Comparison of ENCODE assay signal across 9 cellular contexts in the genomic region with DNA sequence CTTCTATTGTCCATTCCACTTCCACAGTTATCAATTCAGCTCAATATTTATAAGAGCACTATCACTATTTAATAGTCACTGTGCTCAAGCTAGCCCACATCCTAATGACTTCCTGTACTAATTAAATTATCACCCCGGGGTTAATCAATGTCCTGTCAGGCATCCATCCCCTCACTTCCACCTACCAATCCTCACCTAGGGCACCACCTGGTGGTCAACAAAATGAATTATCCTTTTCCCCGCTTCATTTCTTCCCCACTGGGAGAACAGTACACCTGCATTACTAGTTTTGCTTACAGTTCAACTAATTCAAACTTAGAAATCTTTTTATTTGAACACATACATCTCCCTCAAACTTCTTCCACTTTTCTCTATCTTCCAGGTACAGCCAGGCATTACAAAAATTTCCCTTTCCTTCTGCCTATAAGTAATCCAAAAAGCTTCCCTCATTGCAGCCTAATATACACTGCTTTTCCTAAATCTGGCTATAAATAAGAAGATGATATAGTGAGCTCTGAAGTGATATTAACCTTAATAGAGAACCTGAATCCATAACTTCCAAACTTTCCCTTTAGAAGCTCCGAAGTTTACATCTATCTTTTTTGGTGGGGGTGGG.
DNase-seq lines count a peak whose midpoint lies in the region.
"Had no signal": no experiment of that assay in that cellular context is flagged by ENCODE, and none has a peak within 500 bp of the region (broad histone marks: within the 10 kb centered on the region; RNA-seq: fewer than 3 reads in every experiment).

No MANE protein-coding gene starts in this region.

- peaks cover 10% of the 10 kb centered on the region for H3K36me3 ChIP-seq in NT2/D1 (ENCODE audit: insufficient read depth, insufficient read length, low read length)

- H3K4me1 ChIP-seq in NT2/D1 (ENCODE audit: insufficient read depth, insufficient read length), result peaks cover 1% of the 10 kb centered on the region

- no peak overlapping the region for H3K9ac ChIP-seq in NT2/D1 (ENCODE audit: insufficient read length, low read depth)
- H3K9ac ChIP-seq: BLaER1 had no signal

- no peaks in the 10 kb centered on the region for H3K27me3 ChIP-seq in NT2/D1 (ENCODE audit: insufficient read depth, insufficient read length)
- H3K27me3 ChIP-seq: BLaER1 had no signal

- H3K4me3 ChIP-seq in NT2/D1 (ENCODE audit: insufficient read length, low read depth), result no peak overlapping the region
- H3K4me3 ChIP-seq: BLaER1 had no signal

- no peaks in the 10 kb centered on the region for H3K9me3 ChIP-seq in NT2/D1 (ENCODE audit: insufficient read depth, low read length)
- H3K9me3 ChIP-seq: BLaER1 had no signal

- peak; percentile 37 for DNase-seq in DMS79 treated with DMSO at 0.1 percent for 48 hours (lab: John Stamatoyannopoulos, UW)
- no peak for DNase-seq in DMS79 (lab: John Stamatoyannopoulos, UW)
- DNase-seq in HS-27A (ENCODE audit: low read depth), result peak; percentile 15
- DNase-seq in NT2/D1 (ENCODE audit: low read depth, low spot score), result peak; percentile 75
- peak; percentile 31 to 37 for DNase-seq in activated T-cell treated with anti-CD3 and anti-CD28 coated beads, Interleukin-2, amount 50 U/mL, for 48 hours
- peak; percentile 65 for DNase-seq in germinal center (ENCODE audit: low spot score)
- DNase-seq in renal cortical epithelial cell (ENCODE audit: low read depth), result peak; percentile 59
- no peak for DNase-seq in cortex of kidney (lab: John Stamatoyannopoulos, UW)

Comparison
In these comparisons a context has a peak if more than half of its experiments do, and no peak if none do; other contexts are left out.
1. DNase-seq: peak in DMS79 treated with DMSO at 0.1 percent for 48 hours (single experiment), HS-27A (single experiment), NT2/D1 (single experiment), activated T-cell treated with anti-CD3 and anti-CD28 coated beads, Interleukin-2, amount 50 U/mL, for 48 hours (2 of 2), germinal center (single experiment) and renal cortical epithelial cell (single experiment); none in DMS79 (single experiment) and cortex of kidney (single experiment).